In genomic region chr11:120558754-120559431, GRCh38 we compare ENCODE assay signal across 19 cellular contexts. TPM values are rescaled to one million over a fixed set of nuclear protein-coding genes. Genes with fewer than 3 reads are reported as not detected.
"Had no signal": no experiment of that assay in that cellular context is flagged by ENCODE, and none has a peak within 500 bp of the region (broad histone marks: within the 10 kb centered on the region; RNA-seq: fewer than 3 reads in every experiment).

No MANE protein-coding gene starts in this region.

- ATAC-seq: activated T-helper 17 cell treated with anti-CD3 and anti-CD28 coated beads, Interleukin-2, amount 50 U/mL, for 72 hours; naive thymus-derived CD8-positive, alpha-beta T cell; WTC11 had no signal

- DNase-seq: activated naive CD4-positive, alpha-beta T cell treated with anti-CD3 and anti-CD28 coated beads for 36 hours; activated T-cell treated with anti-CD3 and anti-CD28 coated beads, Interleukin-2, amount 50 U/mL, for 1 hour; amygdala; effector CD4-positive, alpha-beta T cell; erythroblast; foreskin fibroblast; heart right ventricle; islet precursor cell; retina; spleen; stimulated activated CD4-positive, alpha-beta T cell treated with anti-CD3 and anti-CD28 coated beads, Interleukin-4, amount 100 ng/mL, for 1 hour; stimulated activated naive CD4-positive, alpha-beta T cell; T-helper 1 cell; upper lobe of left lung had no signal

RNA-seq across cellular contexts. Expression of gene GRIK4, which starts 47.3 kb away (rescaled TPM):
- total RNA-seq: activated naive CD4-positive, alpha-beta T cell treated with anti-CD3 and anti-CD28 coated beads for 36 hours; activated T-helper 17 cell treated with anti-CD3 and anti-CD28 coated beads, Interleukin-2, amount 50 U/mL, for 72 hours; naive thymus-derived CD8-positive, alpha-beta T cell; progenitor cell of endocrine pancreas; thoracic aorta had no signal
